Comparison of ENCODE assay signal across 1 cellular context in the genomic region with DNA sequence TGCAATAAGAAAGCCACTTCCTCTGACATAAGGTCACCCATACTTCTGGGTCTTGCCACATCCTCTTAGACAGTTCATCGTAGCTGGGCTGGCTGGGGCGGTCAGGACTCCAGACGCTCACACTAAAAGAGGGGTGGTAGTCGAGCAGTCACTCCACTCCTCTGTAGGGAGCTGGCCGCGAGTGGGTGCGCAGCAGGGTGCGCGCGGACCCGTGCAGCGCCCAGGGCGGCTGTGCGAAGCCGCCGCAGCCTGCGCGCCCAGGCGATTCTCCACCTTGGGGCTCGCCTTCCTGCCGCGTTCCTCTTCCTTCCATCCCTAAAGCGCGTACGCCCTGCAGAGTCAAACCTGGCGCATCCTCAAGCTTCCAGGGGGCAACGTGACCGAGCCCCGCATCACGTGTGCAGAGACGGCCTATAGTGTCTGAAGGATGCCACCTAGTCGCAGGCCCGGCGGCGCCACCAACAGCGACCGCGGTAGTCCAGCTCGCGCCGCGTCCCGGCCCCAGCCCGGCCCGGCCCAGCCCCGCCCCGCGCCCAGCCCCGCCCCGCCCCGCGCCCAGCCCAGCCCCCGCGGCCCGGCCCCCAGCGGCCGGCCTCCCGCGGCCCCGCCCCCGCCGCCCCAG.
TF ChIP-seq lines count a peak whose summit lies in the region.

No MANE protein-coding gene starts in this region.

TF ChIP-seq in A549, 52 proteins besides CTCF, POLR2A, EP300 and RAD21 (continued from another document):
- TF ChIP-seq ELK1 (IDR thresholded peaks at IDR 0.05; ENCODE audit: low read depth, low read length) (no peak), BCL3 (IDR thresholded peaks at IDR 0.05) (no peak), HOXB5 (CRISPR knock-in tag; IDR thresholded peaks at IDR 0.05) (no peak), ZSCAN20 (CRISPR knock-in tag; IDR thresholded peaks at IDR 0.05) (no peak), EHF (CRISPR knock-in tag; IDR thresholded peaks at IDR 0.05) (no peak), KDM5A (IDR thresholded peaks at IDR 0.05) (no peak), MYC (IDR thresholded peaks at IDR 0.05; ENCODE audit: borderline replicate concordance, low read length) (no peak), MAX (IDR thresholded peaks at IDR 0.05) (peak; percentile 84)
